Comparison of ENCODE assay signal across 17 cellular contexts in genomic region chr20:45909336-45909808, GRCh38. TPM values are rescaled to one million over a fixed set of nuclear protein-coding genes. Genes with fewer than 3 reads are reported as not detected.
"Had no signal": no experiment of that assay in that cellular context is flagged by ENCODE, and none has a peak within 500 bp of the region (broad histone marks: within the 10 kb centered on the region; RNA-seq: fewer than 3 reads in every experiment).

No MANE protein-coding gene starts in this region.

- H3K4me3 ChIP-seq: lung, prostate gland, testis had no signal

- DNase-seq: activated CD4-positive, alpha-beta T cell treated with anti-CD3 and anti-CD28 coated beads for 4 hours; activated CD8-positive, alpha-beta memory T cell treated with anti-CD3 and anti-CD28 coated beads, Interleukin-2, amount 50 U/mL, for 48 hours; activated CD8-positive, alpha-beta T cell treated with anti-CD3 and anti-CD28 coated beads, Interleukin-2, amount 10 ng/mL, durations not matched to agents 7 days and 5 days; activated naive CD4-positive, alpha-beta T cell treated with Interleukin-2 at 50 U/mL for 16 hours; activated naive CD8-positive, alpha-beta T cell treated with anti-CD3 and anti-CD28 coated beads, Interleukin-2, amount 50 U/mL, for 24 hours; caudate nucleus; effector memory CD8-positive, alpha-beta T cell; naive thymus-derived CD4-positive, alpha-beta T cell; stimulated activated CD4-positive, alpha-beta T cell treated with anti-CD3 and anti-CD28 coated beads, Interleukin-12 subunit alpha, Interleukin-12 subunit beta, amount 100 ng/mL, for 4 hours; stimulated activated CD8-positive, alpha-beta memory T cell treated with anti-CD3 and anti-CD28 coated beads, Interleukin-4, amount 100 ng/mL, for 48 hours; stimulated activated naive CD8-positive, alpha-beta T cell treated with anti-CD3 and anti-CD28 coated beads, Interleukin-15, Interleukin-2, amounts not matched to agents 100 U/mL and 50 U/mL, for 24 hours; T-cell; testis; WERI-Rb-1 had no signal

- H3K36me3 ChIP-seq: prostate gland, WERI-Rb-1 had no signal

- ATAC-seq: activated CD8-positive, alpha-beta T cell treated with anti-CD3 and anti-CD28 coated beads, Interleukin-2, amount 10 ng/mL, durations not matched to agents 7 days and 5 days; activated naive CD8-positive, alpha-beta T cell treated with anti-CD3 and anti-CD28 coated beads, Interleukin-2, amount 50 U/mL, for 24 hours; effector memory CD8-positive, alpha-beta T cell; naive thymus-derived CD4-positive, alpha-beta T cell; sciatic nerve; stimulated activated naive CD8-positive, alpha-beta T cell treated with anti-CD3 and anti-CD28 coated beads, Interleukin-15, Interleukin-2, amounts not matched to agents 100 U/mL and 50 U/mL, for 24 hours; T-cell had no signal

- H3K27ac ChIP-seq: prostate gland, testis, WERI-Rb-1 had no signal

- H3K9me3 ChIP-seq: prostate gland, testis had no signal

- H3K4me1 ChIP-seq: prostate gland had no signal

- H3K27me3 ChIP-seq: testis had no signal

RNA-seq across cellular contexts. Expression of gene PLTP, which starts 2.6 kb away (rescaled TPM):
- polyA plus RNA-seq: naive thymus-derived CD4-positive, alpha-beta T cell had no signal

RNA-seq across cellular contexts. Expression of gene SPATA25, which starts 21.9 kb away (rescaled TPM):
- polyA plus RNA-seq: naive thymus-derived CD4-positive, alpha-beta T cell had no signal
